Comparison of ENCODE assay signal across 1 cellular context in genomic region chr19:37654118-37654517, GRCh38.
TF ChIP-seq lines count a peak whose summit lies in the region.

No MANE protein-coding gene starts in this region.

TF ChIP-seq in H1, 55 proteins besides CTCF, POLR2A, EP300 and RAD21 (continued from another document):
- TF ChIP-seq NANOG (IDR thresholded peaks at IDR 0.05; ENCODE audit: insufficient read depth, low read depth, low read length, poor library complexity, severe bottlenecking) (no peak), TCF12 (IDR thresholded peaks at IDR 0.05; ENCODE audit: low read depth, low read length) (no peak), CHD1 (IDR thresholded peaks at IDR 0.05; ENCODE audit: low read depth, low read length) (no peak), E2F6 (IDR thresholded peaks at IDR 0.05) (no peak), SIN3A (conservative IDR thresholded peaks at IDR 0.05 in 1 of 2, IDR thresholded peaks at IDR 0.05 in 1 of 2; ENCODE audit: low read depth in 1 of 2, low read length in 2 of 2) (no peak), SP2 (IDR thresholded peaks at IDR 0.05; ENCODE audit: low read length) (no peak), GABPA (IDR thresholded peaks at IDR 0.05; ENCODE audit: borderline replicate concordance, insufficient read depth, low read length) (no peak), EGR1 (IDR thresholded peaks at IDR 0.05; ENCODE audit: borderline replicate concordance, low read depth, low read length) (no peak), USF2 (IDR thresholded peaks at IDR 0.05; ENCODE audit: low read length) (no peak)
TF ChIP-seq in H1: peak in this region for 0.
